In genomic region chr10:13883843-13884444, GRCh38 we compare ENCODE assay signal across 18 cellular contexts.
"Had no signal": no experiment of that assay in that cellular context is flagged by ENCODE, and none has a peak within 500 bp of the region (broad histone marks: within the 10 kb centered on the region; RNA-seq: fewer than 3 reads in every experiment).

No MANE protein-coding gene starts in this region.

- FAIRE-seq: endometrium, TTC549 had no signal

- DNase-seq: activated CD4-positive, alpha-beta T cell treated with anti-CD3 and anti-CD28 coated beads, Interleukin-2, amount 50 U/mL, for 1 hour; activated CD4-positive, CD25-positive, alpha-beta regulatory T cell; activated naive CD4-positive, alpha-beta T cell treated with anti-CD3 and anti-CD28 coated beads, Interleukin-2, amount 10 ng/mL, durations not matched to agents 7 days and 5 days; activated T-cell treated with anti-CD3 and anti-CD28 coated beads for 4 hours; adrenal gland; body of pancreas; esophagus squamous epithelium; left cardiac atrium; mammary epithelial cell; naive thymus-derived CD4-positive, alpha-beta T cell; right lobe of liver; stimulated activated naive CD4-positive, alpha-beta T cell; T-helper 17 cell; upper lobe of left lung had no signal

- H3K36me3 ChIP-seq: adrenal gland, esophagus squamous epithelium, right lobe of liver, suprapubic skin, upper lobe of left lung had no signal

- H3K9me3 ChIP-seq: adrenal gland, body of pancreas, esophagus squamous epithelium, right lobe of liver, suprapubic skin, upper lobe of left lung had no signal

- H3K4me1 ChIP-seq: body of pancreas, right lobe of liver had no signal

- H3K4me3 ChIP-seq: adrenal gland, body of pancreas, esophagus squamous epithelium, right lobe of liver, suprapubic skin, upper lobe of left lung had no signal

- H3K27me3 ChIP-seq: adrenal gland, body of pancreas, esophagus squamous epithelium, right lobe of liver, suprapubic skin, upper lobe of left lung had no signal

- H3K27ac ChIP-seq: body of pancreas, right lobe of liver, suprapubic skin had no signal

- ATAC-seq: activated T-helper 17 cell treated with anti-CD3 and anti-CD28 coated beads, Interleukin-2, amount 50 U/mL, for 72 hours; body of pancreas; left cardiac atrium; naive thymus-derived CD4-positive, alpha-beta T cell; right lobe of liver; T-helper 17 cell had no signal
